8 cellular contexts compared by ENCODE assay signal in genomic region chr19:51020988-51021651, GRCh38. TPM values are rescaled to one million over a fixed set of nuclear protein-coding genes. Genes with fewer than 3 reads are reported as not detected.
DNase-seq lines count a peak whose midpoint lies in the region; ATAC-seq, FAIRE-seq and TF ChIP-seq lines count a peak whose summit lies in the region.

No MANE protein-coding gene starts in this region.

- ATAC-seq in HepG2: peak; percentile 25; the same call in 2 of the 3 replicates
- ATAC-seq in HG03097 (IDR thresholded peaks at IDR 0.05; ENCODE audit: low FRiP score, unreplicated experiment): no peak
- ATAC-seq in HG03039 (IDR thresholded peaks at IDR 0.05; ENCODE audit: unreplicated experiment): no peak
- no peak for ATAC-seq in T-helper 17 cell

- no peak overlapping the region for H3K4me2 ChIP-seq in HepG2 (ENCODE audit: low read depth, low read length)

- H3K9ac ChIP-seq in HepG2 (ENCODE audit: insufficient read depth, low read depth, low read length): no peak overlapping the region

- no peaks in the 10 kb centered on the region for H4K20me1 ChIP-seq in HepG2 (ENCODE audit: insufficient read depth, low read length)

- no peak for TF ChIP-seq EP300 in HepG2 (IDR thresholded peaks at IDR 0.05; ENCODE audit: low read depth in 2 of 2, low read length in 2 of 2)
- no peak for TF ChIP-seq EP300 in HepG2 (CRISPR knock-in tag; IDR thresholded peaks at IDR 0.05; ENCODE audit: borderline replicate concordance)

- FAIRE-seq in HepG2 (lab: Jason Lieb, UNC): peak; percentile 8

- H3K36me3 Mint-ChIP-seq in T-helper 17 cell (ENCODE audit: low read depth): peaks cover 9% of the 10 kb centered on the region

- no peak overlapping the region for H3K4me3 ChIP-seq in brain microvascular endothelial cell (ENCODE audit: low read depth, low read length)
- no peak overlapping the region for H3K4me3 ChIP-seq in HepG2 (replicated peaks in 1 of 3; ENCODE audit: insufficient read depth in 1 of 3, low read depth in 2 of 3, low read length in 3 of 3)

- H3K9me3 ChIP-seq in HepG2 (ENCODE audit: low read length): no peaks in the 10 kb centered on the region
- no peaks in the 10 kb centered on the region for H3K9me3 ChIP-seq in T-helper 17 cell (ENCODE audit: control insufficient read depth, low read length, poor library complexity, severe bottlenecking)

- no peak overlapping the region for H3K4me3 Mint-ChIP-seq in T-helper 17 cell

- no TSS peak for BruUV-seq in HepG2 (replicated peaks; lab: Mats Ljungman, UMichigan)

- no peak for TF ChIP-seq POLR2A in HepG2 (IDR thresholded peaks at IDR 0.05; ENCODE audit: insufficient read depth in 1 of 2, low read depth in 2 of 2, low read length in 2 of 2)

- TF ChIP-seq CTCF in GM10266 (IDR thresholded peaks at IDR 0.05; ENCODE audit: control insufficient read depth, insufficient read depth, low read depth, missing control alignments) (peak; percentile 59), brain microvascular endothelial cell (IDR thresholded peaks at IDR 0.05; ENCODE audit: low read depth, low read length, missing control alignments) (peak; percentile 70), HepG2 (CRISPR knock-in tag; IDR thresholded peaks at IDR 0.05) (peak; percentile 61)

- peaks cover 22% of the 10 kb centered on the region for H3K27me3 ChIP-seq in brain microvascular endothelial cell (replicated peaks)
- peaks cover 11 to 56% of the 10 kb centered on the region in 2 experiments; a peak in 4 of 5 replicates for H3K27me3 ChIP-seq in HepG2 (ENCODE audit: control insufficient read depth in 1 of 2, insufficient read depth in 2 of 2, low read length in 2 of 2)

- CTCF ChIA-PET in HepG2 (lab: Yijun Ruan, JAX; ENCODE audit: low intra/inter-chr PET ratio, low total read pairs): interaction anchor here (1.5 to 1.9 kb wide), 2 partner anchors 73 to 76 kb away, joined by 10 to 16 read pairs; no protein-coding TSS in a partner anchor

- peaks cover 18% of the 10 kb centered on the region for H3K4me1 Mint-ChIP-seq in T-helper 17 cell

- in situ Hi-C loops in brain microvascular endothelial cell (cut with HindIII; ENCODE audit: low pct_ligation_motif_present, low sequenced_read_pairs) (no loop called here), HepG2 (cut with HindIII; ENCODE audit: extremely low pct_ligation_motif_present, low pct_unique_long_range_greater_than_20kb) (no loop called here)

- H3K27me3 Mint-ChIP-seq in T-helper 17 cell: peaks cover 67% of the 10 kb centered on the region

- TF ChIP-seq RAD21 in HepG2 (CRISPR knock-in tag; IDR thresholded peaks at IDR 0.05): no peak

- intact Hi-C loops in HepG2 (cut with micrococcal nuclease; ENCODE audit: unreplicated experiment): loop anchor here (1.0 kb wide), 1 partner anchor 73 kb away; no protein-coding TSS in a partner anchor

- H3K36me3 ChIP-seq in brain microvascular endothelial cell (replicated peaks): no peaks in the 10 kb centered on the region
- H3K36me3 ChIP-seq in HepG2 (replicated peaks in 1 of 2; ENCODE audit: control insufficient read depth in 1 of 2, insufficient read depth in 2 of 2, low read length in 2 of 2): no peaks in the 10 kb centered on the region

- H3K27ac ChIP-seq in brain microvascular endothelial cell: no peak overlapping the region
- no peak overlapping the region for H3K27ac ChIP-seq in HepG2 (ENCODE audit: extremely low read length, insufficient read depth, low read length)

- DNase-seq in AG08396 (ENCODE audit: low spot score) (peak; percentile 66), GM10266 (ENCODE audit: extremely low spot score) (no peak), NCI-H2196 (lab: John Stamatoyannopoulos, UW; ENCODE audit: unreplicated experiment) (peak; percentile 62), brain microvascular endothelial cell (peak; percentile 49), HepG2 (ENCODE audit: low spot score) (peak; percentile 40), T-helper 17 cell (no peak)

- H3K4me1 ChIP-seq in HepG2 (ENCODE audit: insufficient read depth, low read length): 0 out of 2 replicates have a peak, but pooled peaks cover 4% of the 10 kb centered on the region

- POLR2A ChIA-PET in HepG2 (lab: Yijun Ruan, JAX): no interaction called here

- WGBS in HepG2 (ENCODE audit: low lambda C conversion rate): 10% methylated on average over 6 of the region's 7 CpGs

- no peaks in the 10 kb centered on the region for H3K79me2 ChIP-seq in HepG2 (ENCODE audit: insufficient read depth, low read length)

- H3K27ac Mint-ChIP-seq in T-helper 17 cell: no peak overlapping the region

- H2AFZ ChIP-seq in HepG2 (ENCODE audit: low read length): no peak overlapping the region

RNA-seq across cellular contexts. Expression of gene KLK10, which starts 1.6 kb away (rescaled TPM):
- total RNA-seq in HepG2 (2016; rRNA removed; fragmentation: Illumina TruSeq; extraction: Trizol): not detected in 2 replicates
- not detected in 2 replicates for total RNA-seq in HepG2 (2016; cell fraction: cytosol; rRNA removed; fragmentation: Illumina TruSeq; extraction: Trizol; ENCODE audit: low read depth)
- total RNA-seq in HepG2 (2016; cell fraction: insoluble cytoplasmic fraction; rRNA removed; fragmentation: Illumina TruSeq; extraction: Trizol): not detected in 2 replicates
- total RNA-seq in HepG2 (2016; cell fraction: membrane; rRNA removed; fragmentation: Illumina TruSeq; extraction: Trizol): not detected in 2 replicates
- total RNA-seq in HepG2 (2016; cell fraction: nucleus; rRNA removed; fragmentation: Illumina TruSeq; extraction: Trizol): not detected in 2 replicates
- polyA plus RNA-seq in HepG2 (2011; rRNA removed): not detected in 2 replicates
- not detected in 2 replicates for polyA plus RNA-seq in HepG2 (2011; cell fraction: cytosol; rRNA removed)
- polyA plus RNA-seq in HepG2 (2011; cell fraction: nucleus; rRNA removed): not detected in 2 replicates
- polyA plus RNA-seq in HepG2 (2012): not detected in 2 replicates
- polyA plus RNA-seq in HepG2 (2016; cell fraction: cytosol; fragmentation: Illumina TruSeq; extraction: Trizol; ENCODE audit: low read depth): not detected in 2 replicates
- polyA plus RNA-seq in HepG2 (2016; cell fraction: insoluble cytoplasmic fraction; fragmentation: Illumina TruSeq; extraction: Trizol; ENCODE audit: low read depth): not detected in 2 replicates
- polyA plus RNA-seq in HepG2 (2016; cell fraction: membrane; fragmentation: Illumina TruSeq; extraction: Trizol; ENCODE audit: low read depth): not detected in 2 replicates
- not detected in 2 replicates for polyA plus RNA-seq in HepG2 (2016; cell fraction: nucleus; fragmentation: Illumina TruSeq; extraction: Trizol; ENCODE audit: insufficient read depth, low read depth)
- not detected in 2 replicates for polyA minus RNA-seq in HepG2 (2011; rRNA and poly(A)+ RNA removed; ENCODE audit: low replicate concordance)
- polyA minus RNA-seq in HepG2 (2011; cell fraction: cytosol; rRNA and poly(A)+ RNA removed): not detected in 2 replicates
- polyA minus RNA-seq in HepG2 (2011; cell fraction: nucleus; rRNA and poly(A)+ RNA removed): not detected in 2 replicates
- not detected for total RNA-seq in T-helper 17 cell

RNA-seq across cellular contexts. Expression of gene KLK11, which starts 5.3 kb away (rescaled TPM):
- total RNA-seq in HepG2 (2016; rRNA removed; fragmentation: Illumina TruSeq; extraction: Trizol) (not detected in 2 replicates), T-helper 17 cell (not detected)
- not detected in 2 replicates for total RNA-seq in HepG2 (2016; cell fraction: cytosol; rRNA removed; fragmentation: Illumina TruSeq; extraction: Trizol; ENCODE audit: low read depth)
- total RNA-seq in HepG2 (2016; cell fraction: insoluble cytoplasmic fraction; rRNA removed; fragmentation: Illumina TruSeq; extraction: Trizol): not detected in 2 replicates
- not detected in 2 replicates for total RNA-seq in HepG2 (2016; cell fraction: membrane; rRNA removed; fragmentation: Illumina TruSeq; extraction: Trizol)
- not detected in 2 replicates for total RNA-seq in HepG2 (2016; cell fraction: nucleus; rRNA removed; fragmentation: Illumina TruSeq; extraction: Trizol)
- not detected in 2 replicates for polyA plus RNA-seq in HepG2 (2011; rRNA removed)
- not detected in 2 replicates for polyA plus RNA-seq in HepG2 (2011; cell fraction: cytosol; rRNA removed)
- not detected in 2 replicates for polyA plus RNA-seq in HepG2 (2011; cell fraction: nucleus; rRNA removed)
- not detected in 2 replicates for polyA plus RNA-seq in HepG2 (2012)
- polyA plus RNA-seq in HepG2 (2016; cell fraction: cytosol; fragmentation: Illumina TruSeq; extraction: Trizol; ENCODE audit: low read depth): not detected in 2 replicates
- polyA plus RNA-seq in HepG2 (2016; cell fraction: insoluble cytoplasmic fraction; fragmentation: Illumina TruSeq; extraction: Trizol; ENCODE audit: low read depth): not detected in 2 replicates
- polyA plus RNA-seq in HepG2 (2016; cell fraction: membrane; fragmentation: Illumina TruSeq; extraction: Trizol; ENCODE audit: low read depth): not detected in 2 replicates
- polyA plus RNA-seq in HepG2 (2016; cell fraction: nucleus; fragmentation: Illumina TruSeq; extraction: Trizol; ENCODE audit: insufficient read depth, low read depth): not detected in 2 replicates
- polyA minus RNA-seq in HepG2 (2011; rRNA and poly(A)+ RNA removed; ENCODE audit: low replicate concordance): not detected in 2 replicates
- polyA minus RNA-seq in HepG2 (2011; cell fraction: cytosol; rRNA and poly(A)+ RNA removed): not detected in 2 replicates
- not detected in 2 replicates for polyA minus RNA-seq in HepG2 (2011; cell fraction: nucleus; rRNA and poly(A)+ RNA removed)

RNA-seq across cellular contexts. Expression of gene KLK12, which starts 13.7 kb away (rescaled TPM):
- total RNA-seq in HepG2 (2016; rRNA removed; fragmentation: Illumina TruSeq; extraction: Trizol): not detected in 2 replicates
- not detected in 2 replicates for total RNA-seq in HepG2 (2016; cell fraction: cytosol; rRNA removed; fragmentation: Illumina TruSeq; extraction: Trizol; ENCODE audit: low read depth)
- not detected in 2 replicates for total RNA-seq in HepG2 (2016; cell fraction: insoluble cytoplasmic fraction; rRNA removed; fragmentation: Illumina TruSeq; extraction: Trizol)
- not detected in 2 replicates for total RNA-seq in HepG2 (2016; cell fraction: membrane; rRNA removed; fragmentation: Illumina TruSeq; extraction: Trizol)
- total RNA-seq in HepG2 (2016; cell fraction: nucleus; rRNA removed; fragmentation: Illumina TruSeq; extraction: Trizol): not detected in 2 replicates
- polyA plus RNA-seq in HepG2 (2011; rRNA removed): not detected in 2 replicates
- polyA plus RNA-seq in HepG2 (2011; cell fraction: cytosol; rRNA removed): not detected in 2 replicates
- polyA plus RNA-seq in HepG2 (2011; cell fraction: nucleus; rRNA removed): not detected in 2 replicates
- polyA plus RNA-seq in HepG2 (2012): not detected in 2 replicates
- not detected in 2 replicates for polyA plus RNA-seq in HepG2 (2016; cell fraction: cytosol; fragmentation: Illumina TruSeq; extraction: Trizol; ENCODE audit: low read depth)
- not detected in 2 replicates for polyA plus RNA-seq in HepG2 (2016; cell fraction: insoluble cytoplasmic fraction; fragmentation: Illumina TruSeq; extraction: Trizol; ENCODE audit: low read depth)
- not detected in 2 replicates for polyA plus RNA-seq in HepG2 (2016; cell fraction: membrane; fragmentation: Illumina TruSeq; extraction: Trizol; ENCODE audit: low read depth)
- polyA plus RNA-seq in HepG2 (2016; cell fraction: nucleus; fragmentation: Illumina TruSeq; extraction: Trizol; ENCODE audit: insufficient read depth, low read depth): not detected in 2 replicates
- polyA minus RNA-seq in HepG2 (2011; rRNA and poly(A)+ RNA removed; ENCODE audit: low replicate concordance): not detected in 2 replicates
- polyA minus RNA-seq in HepG2 (2011; cell fraction: cytosol; rRNA and poly(A)+ RNA removed): not detected in 2 replicates
- polyA minus RNA-seq in HepG2 (2011; cell fraction: nucleus; rRNA and poly(A)+ RNA removed): not detected in 2 replicates
- not detected for total RNA-seq in T-helper 17 cell

RNA-seq across cellular contexts. Expression of gene KLK8, which starts 19.7 kb away (rescaled TPM):
- total RNA-seq in HepG2 (2016; rRNA removed; fragmentation: Illumina TruSeq; extraction: Trizol) (not detected in 2 replicates), T-helper 17 cell (not detected)
- total RNA-seq in HepG2 (2016; cell fraction: cytosol; rRNA removed; fragmentation: Illumina TruSeq; extraction: Trizol; ENCODE audit: low read depth): not detected in 2 replicates
- total RNA-seq in HepG2 (2016; cell fraction: insoluble cytoplasmic fraction; rRNA removed; fragmentation: Illumina TruSeq; extraction: Trizol): not detected in 2 replicates
- not detected in 2 replicates for total RNA-seq in HepG2 (2016; cell fraction: membrane; rRNA removed; fragmentation: Illumina TruSeq; extraction: Trizol)
- total RNA-seq in HepG2 (2016; cell fraction: nucleus; rRNA removed; fragmentation: Illumina TruSeq; extraction: Trizol): not detected in 2 replicates
- polyA plus RNA-seq in HepG2 (2011; rRNA removed): not detected in 2 replicates
- polyA plus RNA-seq in HepG2 (2011; cell fraction: cytosol; rRNA removed): not detected in 2 replicates
- not detected in 2 replicates for polyA plus RNA-seq in HepG2 (2011; cell fraction: nucleus; rRNA removed)
- not detected in 2 replicates for polyA plus RNA-seq in HepG2 (2012)
- not detected in 2 replicates for polyA plus RNA-seq in HepG2 (2016; cell fraction: cytosol; fragmentation: Illumina TruSeq; extraction: Trizol; ENCODE audit: low read depth)
- polyA plus RNA-seq in HepG2 (2016; cell fraction: insoluble cytoplasmic fraction; fragmentation: Illumina TruSeq; extraction: Trizol; ENCODE audit: low read depth): not detected in 2 replicates
- not detected in 2 replicates for polyA plus RNA-seq in HepG2 (2016; cell fraction: membrane; fragmentation: Illumina TruSeq; extraction: Trizol; ENCODE audit: low read depth)
- polyA plus RNA-seq in HepG2 (2016; cell fraction: nucleus; fragmentation: Illumina TruSeq; extraction: Trizol; ENCODE audit: insufficient read depth, low read depth): not detected in 2 replicates
- polyA minus RNA-seq in HepG2 (2011; rRNA and poly(A)+ RNA removed; ENCODE audit: low replicate concordance): not detected in 2 replicates
- polyA minus RNA-seq in HepG2 (2011; cell fraction: cytosol; rRNA and poly(A)+ RNA removed): not detected in 2 replicates
- polyA minus RNA-seq in HepG2 (2011; cell fraction: nucleus; rRNA and poly(A)+ RNA removed): not detected in 2 replicates

RNA-seq across cellular contexts. Expression of gene KLK7, which starts 37.4 kb away (rescaled TPM):
- total RNA-seq in HepG2 (2016; rRNA removed; fragmentation: Illumina TruSeq; extraction: Trizol) (not detected in 2 replicates), T-helper 17 cell (not detected)
- not detected in 2 replicates for total RNA-seq in HepG2 (2016; cell fraction: cytosol; rRNA removed; fragmentation: Illumina TruSeq; extraction: Trizol; ENCODE audit: low read depth)
- not detected in 2 replicates for total RNA-seq in HepG2 (2016; cell fraction: insoluble cytoplasmic fraction; rRNA removed; fragmentation: Illumina TruSeq; extraction: Trizol)
- total RNA-seq in HepG2 (2016; cell fraction: membrane; rRNA removed; fragmentation: Illumina TruSeq; extraction: Trizol): not detected in 2 replicates
- not detected in 2 replicates for total RNA-seq in HepG2 (2016; cell fraction: nucleus; rRNA removed; fragmentation: Illumina TruSeq; extraction: Trizol)
- polyA plus RNA-seq in HepG2 (2011; rRNA removed): not detected in 2 replicates
- polyA plus RNA-seq in HepG2 (2011; cell fraction: cytosol; rRNA removed): not detected in 2 replicates
- polyA plus RNA-seq in HepG2 (2011; cell fraction: nucleus; rRNA removed): not detected in 2 replicates
- polyA plus RNA-seq in HepG2 (2012): not detected in 2 replicates
- polyA plus RNA-seq in HepG2 (2016; cell fraction: cytosol; fragmentation: Illumina TruSeq; extraction: Trizol; ENCODE audit: low read depth): not detected in 2 replicates
- not detected in 2 replicates for polyA plus RNA-seq in HepG2 (2016; cell fraction: insoluble cytoplasmic fraction; fragmentation: Illumina TruSeq; extraction: Trizol; ENCODE audit: low read depth)
- not detected in 2 replicates for polyA plus RNA-seq in HepG2 (2016; cell fraction: membrane; fragmentation: Illumina TruSeq; extraction: Trizol; ENCODE audit: low read depth)
- not detected in 2 replicates for polyA plus RNA-seq in HepG2 (2016; cell fraction: nucleus; fragmentation: Illumina TruSeq; extraction: Trizol; ENCODE audit: insufficient read depth, low read depth)
- 0.28 TPM in 1 of 2 replicates, not detected in the other for polyA minus RNA-seq in HepG2 (2011; rRNA and poly(A)+ RNA removed; ENCODE audit: low replicate concordance)
- polyA minus RNA-seq in HepG2 (2011; cell fraction: cytosol; rRNA and poly(A)+ RNA removed): not detected in 2 replicates
- not detected in 2 replicates for polyA minus RNA-seq in HepG2 (2011; cell fraction: nucleus; rRNA and poly(A)+ RNA removed)

Comparison
In these comparisons a context has a peak if more than half of its experiments do, and no peak if none do; other contexts are left out.
1. DNase-seq: peak in AG08396 (single experiment), NCI-H2196 (single experiment), brain microvascular endothelial cell (single experiment) and HepG2 (single experiment); none in GM10266 (single experiment) and T-helper 17 cell (0 of 3).
2. Peak in every context shown above with its lines, with median percentiles within 50 percentile points of each other: CTCF ChIP-seq.